13 cellular contexts compared by ENCODE assay signal in the genomic region with DNA sequence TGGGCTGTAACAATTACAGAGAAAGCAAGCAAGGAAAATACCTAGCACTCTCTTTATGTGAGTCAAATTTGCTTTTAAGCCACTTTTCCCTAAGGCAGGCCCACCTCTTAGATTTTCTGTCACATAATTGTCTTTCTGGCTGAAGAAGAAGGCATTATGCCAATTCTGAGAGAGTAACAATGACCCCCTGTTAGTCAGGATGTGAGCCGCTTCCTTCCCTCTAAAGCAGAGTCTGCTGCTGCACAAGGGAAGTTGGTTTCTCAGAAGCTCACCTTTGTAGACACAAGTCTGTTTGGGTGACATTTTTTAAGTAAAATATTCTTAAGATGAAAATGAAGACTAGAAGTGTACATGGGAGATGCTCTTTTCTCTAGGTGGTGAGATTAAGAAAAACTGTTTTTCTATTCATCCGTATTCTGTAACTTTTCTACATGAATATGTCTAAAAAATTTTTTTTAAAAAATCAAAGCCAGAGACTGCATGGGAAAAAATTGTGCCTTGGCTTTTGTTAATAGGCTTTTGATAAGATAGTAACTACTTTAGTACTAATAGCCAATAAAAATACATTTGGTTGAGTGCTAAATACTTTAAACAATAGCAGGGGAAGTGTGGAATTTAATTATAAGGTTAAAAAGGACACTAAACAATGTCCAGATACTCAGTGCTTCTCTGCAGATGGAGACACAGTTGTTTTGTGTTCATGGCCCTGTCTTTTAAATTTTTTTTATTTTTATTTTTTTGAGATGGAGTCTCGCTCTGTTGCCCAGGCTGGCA. TPM values are rescaled to one million over a fixed set of nuclear protein-coding genes. Genes with fewer than 3 reads are reported as not detected.
DNase-seq lines count a peak whose midpoint lies in the region; ATAC-seq, FAIRE-seq and TF ChIP-seq lines count a peak whose summit lies in the region.
"Had no signal": no experiment of that assay in that cellular context is flagged by ENCODE, and none has a peak within 500 bp of the region (broad histone marks: within the 10 kb centered on the region; RNA-seq: fewer than 3 reads in every experiment).

No MANE protein-coding gene starts in this region.

- H3K4me3 ChIP-seq in BE2C (ENCODE audit: low read depth, low read length) (no peak overlapping the region), DND-41 (ENCODE audit: low read depth in 1 of 2, low read length in 2 of 2) (no peak overlapping the region), keratinocyte (ENCODE audit: control insufficient read depth in 2 of 3, extremely low read depth in 1 of 3, insufficient read depth in 2 of 3, low read depth in 1 of 3, low read length in 3 of 3) (no peak overlapping the region), mucosa of descending colon (no peak overlapping the region)
- H3K4me3 ChIP-seq: GM12878, MG63 had no signal

- H4K20me1 ChIP-seq in DND-41 (ENCODE audit: insufficient read depth, low read length) (no peaks in the 10 kb centered on the region), keratinocyte (ENCODE audit: control insufficient read depth, extremely low read depth, insufficient read depth, low read length) (no peaks in the 10 kb centered on the region)

- H3K9ac ChIP-seq in DND-41 (ENCODE audit: low read depth, low read length): no peak overlapping the region
- H3K9ac ChIP-seq in keratinocyte (ENCODE audit: control insufficient read depth, extremely low read depth, insufficient read depth, low read length): no peak overlapping the region

- H2AFZ ChIP-seq in DND-41 (ENCODE audit: low read depth, low read length) (no peak overlapping the region), keratinocyte (ENCODE audit: control insufficient read depth, low read length) (peak overlapping the region; percentile 27)

- H3K79me2 ChIP-seq in DND-41 (ENCODE audit: insufficient read depth, low read length): no peaks in the 10 kb centered on the region
- H3K79me2 ChIP-seq in keratinocyte (ENCODE audit: control insufficient read depth, insufficient read depth, low read length): no peaks in the 10 kb centered on the region

- H3K27me3 ChIP-seq in BE2C (no peaks in the 10 kb centered on the region), DND-41 (ENCODE audit: insufficient read depth, low read length, poor library complexity) (no peaks in the 10 kb centered on the region), keratinocyte (ENCODE audit: control insufficient read depth, extremely low read depth, insufficient read depth, low read length) (no peaks in the 10 kb centered on the region)
- H3K27me3 ChIP-seq: MG63 had no signal

- H3K9me3 ChIP-seq in BE2C (no peaks in the 10 kb centered on the region), DND-41 (ENCODE audit: insufficient read depth, low read length, severe bottlenecking) (no peaks in the 10 kb centered on the region), keratinocyte (ENCODE audit: control insufficient read depth, low read depth, low read length) (no peaks in the 10 kb centered on the region), mucosa of descending colon (no peaks in the 10 kb centered on the region)
- H3K9me3 ChIP-seq: MG63 had no signal

- TF ChIP-seq CTCF in BE2C (IDR thresholded peaks at IDR 0.05; ENCODE audit: low read depth, low read length) (no peak), DND-41 (IDR thresholded peaks at IDR 0.05; ENCODE audit: borderline replicate concordance, extremely low read depth, low read length, poor library complexity, severe bottlenecking) (no peak), keratinocyte (optimal IDR thresholded peaks at IDR 0.05 in 1 of 3, IDR thresholded peaks at IDR 0.05 in 1 of 3, conservative IDR thresholded peaks at IDR 0.05 in 1 of 3; ENCODE audit: extremely low read depth in 1 of 3, insufficient read depth in 2 of 3, low read length in 3 of 3) (no peak), mucosa of descending colon (IDR thresholded peaks at IDR 0.05) (no peak)

- H3K36me3 ChIP-seq in BE2C: no peaks in the 10 kb centered on the region
- H3K36me3 ChIP-seq in DND-41 (ENCODE audit: insufficient read depth, low read length): no peaks in the 10 kb centered on the region
- no peaks in the 10 kb centered on the region for H3K36me3 ChIP-seq in keratinocyte (ENCODE audit: control insufficient read depth in 2 of 2, extremely low read depth in 1 of 2, insufficient read depth in 2 of 2, low read length in 2 of 2)
- no peaks in the 10 kb centered on the region for H3K36me3 ChIP-seq in mucosa of descending colon (ENCODE audit: low read depth)
- H3K36me3 ChIP-seq: MG63 had no signal

- ATAC-seq in DND-41 (ENCODE audit: insufficient read depth, low read depth): peak; percentile 44; the same call in 1 of the 3 replicates
- no peak for ATAC-seq in SK-N-SH treated with all-trans-retinoic acid at 6 μM for 48 hours
- no peak for ATAC-seq in mucosa of descending colon
- ATAC-seq: GM12878; natural killer cell treated with Interleukin-12 subunit alpha and Interleukin-12 subunit beta and Interleukin-15 and Interleukin-18, amount 100 ng/mL, for 72 hours had no signal

- dilution Hi-C loops in keratinocyte (cut with MboI; ENCODE audit: extremely low pct_ligation_motif_present, low sequenced_read_pairs): no loop called here

- DNase-seq in BE2C (peak; percentile 9), DND-41 (peak; percentile 32), keratinocyte (ENCODE audit: low read depth, low spot score) (no peak), NCI-H82 treated with DMSO at 0.1 percent for 48 hours (lab: John Stamatoyannopoulos, UW; ENCODE audit: unreplicated experiment) (no peak), GM19238 (ENCODE audit: insufficient read length, low spot score) (no peak), mucosa of descending colon (no peak), NCI-H187 treated with DMSO at 0.1 percent for 48 hours (lab: John Stamatoyannopoulos, UW) (no peak)
- DNase-seq: activated CD8-positive, alpha-beta memory T cell treated with anti-CD3 and anti-CD28 coated beads for 24 hours; MG63; stimulated activated CD8-positive, alpha-beta memory T cell treated with anti-CD3 and anti-CD28 coated beads, Interleukin-4, amount 100 ng/mL, for 48 hours had no signal

- H3K27ac ChIP-seq in DND-41 (ENCODE audit: low read length): no peak overlapping the region
- no peak overlapping the region for H3K27ac ChIP-seq in keratinocyte (ENCODE audit: control insufficient read depth, insufficient read depth, low read length)

- no peaks in the 10 kb centered on the region for H3K9me1 ChIP-seq in keratinocyte (ENCODE audit: control insufficient read depth, extremely low read depth, insufficient read depth, low read length)

- FAIRE-seq in keratinocyte (lab: Jason Lieb, UNC): peak; percentile 36
- FAIRE-seq: GM12878 had no signal

- peaks cover 3% of the 10 kb centered on the region; the same call in 1 of the 2 replicates for H3K4me1 ChIP-seq in BE2C
- peaks cover 30% of the 10 kb centered on the region for H3K4me1 ChIP-seq in DND-41 (ENCODE audit: insufficient read depth, low read length)
- peaks cover 31% of the 10 kb centered on the region for H3K4me1 ChIP-seq in keratinocyte (ENCODE audit: control insufficient read depth, extremely low read depth, insufficient read depth, low read length)
- H3K4me1 ChIP-seq in mucosa of descending colon (ENCODE audit: low read depth): peaks cover 5% of the 10 kb centered on the region

- intact Hi-C loops in mucosa of descending colon (cut with DNase I, micrococcal nuclease): loop anchor here (5.0 kb wide), 2 partner anchors 260 to 275 kb away; no protein-coding TSS in a partner anchor

- H3K4me2 ChIP-seq in DND-41 (ENCODE audit: insufficient read depth, low read length): no peak overlapping the region
- H3K4me2 ChIP-seq in keratinocyte (ENCODE audit: control insufficient read depth, extremely low read depth, insufficient read depth, low read depth, low read length): no peak overlapping the region

TF ChIP-seq in SK-N-SH treated with all-trans-retinoic acid at 6 μM for 48 hours, 23 proteins besides CTCF, POLR2A, EP300 and RAD21:
- TF ChIP-seq TCF4 (CRISPR knock-in tag; IDR thresholded peaks at IDR 0.05; ENCODE audit: borderline replicate concordance) (peak; percentile 69), ISL1 (CRISPR knock-in tag; IDR thresholded peaks at IDR 0.05) (peak; percentile 43), ZFP3 (CRISPR knock-in tag; IDR thresholded peaks at IDR 0.05) (no peak)
- TF ChIP-seq, protein P1, sequence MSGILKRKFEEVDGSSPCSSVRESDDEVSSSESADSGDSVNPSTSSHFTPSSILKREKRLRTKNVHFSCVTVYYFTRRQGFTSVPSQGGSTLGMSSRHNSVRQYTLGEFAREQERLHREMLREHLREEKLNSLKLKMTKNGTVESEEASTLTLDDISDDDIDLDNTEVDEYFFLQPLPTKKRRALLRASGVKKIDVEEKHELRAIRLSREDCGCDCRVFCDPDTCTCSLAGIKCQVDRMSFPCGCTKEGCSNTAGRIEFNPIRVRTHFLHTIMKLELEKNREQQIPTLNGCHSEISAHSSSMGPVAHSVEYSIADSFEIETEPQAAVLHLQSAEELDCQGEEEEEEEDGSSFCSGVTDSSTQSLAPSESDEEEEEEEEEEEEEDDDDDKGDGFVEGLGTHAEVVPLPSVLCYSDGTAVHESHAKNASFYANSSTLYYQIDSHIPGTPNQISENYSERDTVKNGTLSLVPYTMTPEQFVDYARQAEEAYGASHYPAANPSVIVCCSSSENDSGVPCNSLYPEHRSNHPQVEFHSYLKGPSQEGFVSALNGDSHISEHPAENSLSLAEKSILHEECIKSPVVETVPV (CRISPR knock-in tag; IDR thresholded peaks at IDR 0.05): peak; percentile 72; the same call in 1 of the 2 replicates
TF ChIP-seq in SK-N-SH treated with all-trans-retinoic acid at 6 μM for 48 hours: peak in this region for 3.

RNA-seq across cellular contexts. Expression of a gene that starts 33.4 kb away (rescaled TPM):
- polyA plus RNA-seq in BE2C (2012; ENCODE audit: insufficient read depth, insufficient read length, low read depth): 10.3 TPM
- polyA plus RNA-seq in keratinocyte: 9.5 to 18.2 TPM (median 10.6 TPM) in 3 replicates
- polyA plus RNA-seq in keratinocyte (2011; ENCODE audit: low read depth): 8.0 TPM
- 6.7 and 14.4 TPM in 2 replicates for polyA plus RNA-seq in keratinocyte (2011; cell fraction: cytosol; rRNA removed)
- 10.0 and 13.1 TPM in 2 replicates for polyA plus RNA-seq in keratinocyte (2011; cell fraction: nucleus; rRNA removed)
- 11.2 and 11.5 TPM in 2 replicates for polyA plus RNA-seq in keratinocyte (2012; ENCODE audit: low replicate concordance)
- polyA minus RNA-seq in keratinocyte: 4.6 to 24.4 TPM (median 12.1 TPM) in 3 replicates
- 9.4 TPM for polyA minus RNA-seq in keratinocyte (2011; cell fraction: cytosol; rRNA and poly(A)+ RNA removed)
- polyA minus RNA-seq in keratinocyte (2011; cell fraction: nucleus; rRNA and poly(A)+ RNA removed): 9.5 and 22.2 TPM in 2 replicates
- 10 to 100 TPM; 18.1 to 25.7 (median 21.9) TPM for total RNA-seq in mucosa of descending colon

Comparison
In these comparisons a context has a peak if more than half of its experiments do, and no peak if none do; other contexts are left out.
1. DNase-seq: peak in BE2C (single experiment) and DND-41 (single experiment); none in keratinocyte (single experiment), NCI-H82 treated with DMSO at 0.1 percent for 48 hours (single experiment), GM19238 (single experiment), mucosa of descending colon (0 of 3) and NCI-H187 treated with DMSO at 0.1 percent for 48 hours (single experiment).